In the genomic region with DNA sequence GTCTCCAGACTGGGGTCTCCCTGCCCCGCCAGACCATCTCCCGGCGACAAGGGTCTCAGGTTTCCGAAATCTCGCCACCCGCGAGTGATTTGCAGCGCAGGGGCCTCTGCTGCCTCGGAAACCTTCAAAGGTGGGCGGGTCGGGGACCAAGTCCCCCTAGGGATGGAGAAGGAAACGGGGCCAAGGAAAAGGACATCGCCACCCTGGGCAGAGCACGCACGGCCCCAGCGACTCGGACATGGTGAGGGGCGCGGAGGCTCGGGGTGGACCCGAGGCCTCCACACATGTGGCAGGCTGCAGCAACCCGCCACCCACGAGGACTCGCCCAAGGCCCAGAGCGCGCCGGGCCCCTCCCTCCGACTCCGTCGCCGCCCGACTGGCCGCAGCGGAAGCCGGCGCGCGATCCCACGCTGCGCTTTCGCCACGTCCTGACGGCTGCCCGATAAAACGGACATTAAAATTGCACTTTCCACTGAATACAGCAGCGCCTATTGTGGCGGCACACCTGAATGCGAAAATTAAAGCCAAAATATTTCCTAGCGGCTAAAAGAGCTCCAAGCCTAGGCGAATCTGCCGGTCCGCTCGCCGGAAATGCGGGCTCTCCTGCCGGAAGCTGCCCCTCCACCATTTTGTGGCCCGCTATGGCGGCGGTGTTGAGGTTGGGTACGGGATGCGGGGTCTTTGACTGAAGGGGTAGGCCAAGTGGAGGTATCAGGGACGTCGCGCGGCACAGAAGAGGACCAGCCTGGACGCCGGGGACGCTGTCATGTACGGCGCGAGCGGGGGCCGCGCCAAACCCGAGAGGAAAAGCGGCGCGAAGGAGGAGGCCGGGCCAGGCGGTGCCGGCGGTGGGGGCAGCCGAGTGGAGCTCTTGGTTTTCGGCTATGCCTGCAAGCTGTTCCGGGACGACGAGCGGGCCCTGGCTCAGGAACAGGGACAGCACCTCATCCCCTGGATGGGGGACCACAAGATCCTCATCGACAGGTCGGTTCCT, we compare ENCODE assay signal across 8 cellular contexts. TPM values are rescaled to one million over a fixed set of nuclear protein-coding genes. Genes with fewer than 3 reads are reported as not detected.
DNase-seq lines count a peak whose midpoint lies in the region; TF ChIP-seq lines count a peak whose summit lies in the region.

A gene (plus strand): TSS at position 627 of the 994 bp plus-strand sequence. CDS start 140 bp downstream, at position 767.

- H3K4me1 ChIP-seq in GM23248 (ENCODE audit: insufficient read depth) (peaks cover 18% of the 10 kb centered on the region), suprapubic skin (peaks cover 26% of the 10 kb centered on the region)

- DNase-seq in ELR (ENCODE audit: low read depth) = peak; percentile 81
- peak; percentile 90 for DNase-seq in GM23248
- peak; percentile 64 to 75 for DNase-seq in Kasumi-1 (lab: John Stamatoyannopoulos, UW)
- DNase-seq in SK-N-DZ (ENCODE audit: low spot score) = peak; percentile 87
- peak; percentile 79 for DNase-seq in activated naive CD4-positive, alpha-beta T cell treated with anti-CD3 and anti-CD28 coated beads for 36 hours
- peak; percentile 74 for DNase-seq in germinal center (ENCODE audit: low spot score)
- peak; percentile 71 for DNase-seq in occipital lobe (lab: John Stamatoyannopoulos, UW)
- peak in 1 of 2 donors; percentile 82 for DNase-seq in suprapubic skin (ENCODE audit: low spot score in 2 of 2)

- CTCF ChIA-PET in activated naive CD4-positive, alpha-beta T cell treated with anti-CD3 and anti-CD28 coated beads for 36 hours (lab: Charles Lee) = interaction anchor here (0.6 kb wide), 1 partner anchor 128 kb away, joined by 3 read pairs; no protein-coding TSS in a partner anchor

- peaks cover 23% of the 10 kb centered on the region for H3K4me1 Mint-ChIP-seq in activated naive CD4-positive, alpha-beta T cell treated with anti-CD3 and anti-CD28 coated beads for 36 hours (ENCODE audit: low read depth)

- peak in 1 of 2 donors; percentile 68 for TF ChIP-seq POLR2A in suprapubic skin (IDR thresholded peaks at IDR 0.05)

- H3K9ac ChIP-seq in GM23248 = peak within 1 kb of the TSS; percentile 96

- H3K36me3 ChIP-seq in GM23248 (ENCODE audit: low read depth) = peaks cover 17% of the 10 kb centered on the region
- peaks cover 23% of the 10 kb centered on the region for H3K36me3 ChIP-seq in suprapubic skin

- no peaks in the 10 kb centered on the region for H3F3A ChIP-seq in GM23248 (ENCODE audit: insufficient read depth)

- H3K4me3 ChIP-seq in GM23248 (peak within 1 kb of the TSS; percentile 95), suprapubic skin (peak within 1 kb of the TSS; percentile 73)

- no peak for TF ChIP-seq CTCF in suprapubic skin (IDR thresholded peaks at IDR 0.05)

- H3K9me3 ChIP-seq in GM23248 (ENCODE audit: low read depth) (no peaks in the 10 kb centered on the region), suprapubic skin (no peaks in the 10 kb centered on the region)

- H3K9me2 ChIP-seq in GM23248 (ENCODE audit: insufficient read depth) = no peaks in the 10 kb centered on the region

- no peaks in the 10 kb centered on the region for H3K27me3 Mint-ChIP-seq in activated naive CD4-positive, alpha-beta T cell treated with anti-CD3 and anti-CD28 coated beads for 36 hours (ENCODE audit: low read depth)

- H3K9me3 Mint-ChIP-seq in activated naive CD4-positive, alpha-beta T cell treated with anti-CD3 and anti-CD28 coated beads for 36 hours = no peaks in the 10 kb centered on the region

- TF ChIP-seq EP300 in suprapubic skin (IDR thresholded peaks at IDR 0.05) = no peak

- intact Hi-C loops in activated naive CD4-positive, alpha-beta T cell treated with anti-CD3 and anti-CD28 coated beads for 36 hours (cut with micrococcal nuclease) = loop anchor here (1.0 to 5.0 kb wide), 3 partner anchors 102 to 237 kb away; a partner anchor contains a TSS

- peak within 1 kb of the TSS; percentile 89 for H3K4me3 Mint-ChIP-seq in activated naive CD4-positive, alpha-beta T cell treated with anti-CD3 and anti-CD28 coated beads for 36 hours

- no peaks in the 10 kb centered on the region for H4K20me1 ChIP-seq in GM23248 (ENCODE audit: insufficient read depth)

- H3K27ac ChIP-seq in GM23248 (peak within 1 kb of the TSS; percentile 94), suprapubic skin (peak within 1 kb of the TSS; percentile 87)

- H3K27ac Mint-ChIP-seq in activated naive CD4-positive, alpha-beta T cell treated with anti-CD3 and anti-CD28 coated beads for 36 hours = peak within 1 kb of the TSS; percentile 96

- H3K36me3 Mint-ChIP-seq in activated naive CD4-positive, alpha-beta T cell treated with anti-CD3 and anti-CD28 coated beads for 36 hours (ENCODE audit: low read depth) = peaks cover 17% of the 10 kb centered on the region

- H2AFZ ChIP-seq in GM23248 = peak within 1 kb of the TSS; percentile 93

- peaks cover 47% of the 10 kb centered on the region for H3K79me2 ChIP-seq in GM23248 (ENCODE audit: insufficient read depth)

- in situ Hi-C loops in GM23248 (cut with MboI) = no loop called here

- H3K27me3 ChIP-seq in GM23248 (replicated peaks; ENCODE audit: insufficient read depth) (no peaks in the 10 kb centered on the region), suprapubic skin (no peaks in the 10 kb centered on the region)

- H3K4me2 ChIP-seq in GM23248 (ENCODE audit: unreplicated experiment) = peak within 1 kb of the TSS; percentile 92

- 1% methylated on average over 67 to 71 of the region's 90 CpGs for WGBS in GM23248 (ENCODE audit: low coverage in 1 of 2, low lambda C conversion rate in 2 of 2, missing lambda C conversion rate in 2 of 2), 2 experiments
- whole genome bisulfite sequencing in suprapubic skin = 1% methylated on average over 23 of the region's 90 CpGs

RNA-seq across cellular contexts. Expression of the gene that starts here (rescaled TPM):
- 17.6 and 25.2 TPM in 2 replicates for total RNA-seq in GM23248 (2014; rRNA removed; shearing (Covaris generic))
- polyA plus RNA-seq in GM23248 (2016; fragmentation: Nextera tagmentation; extraction: Ambion mirVana) = 15.7 and 16.3 TPM in 2 replicates
- polyA plus RNA-seq in SK-N-DZ (2014; cell fraction: cytosol; rRNA removed) = 43.3 and 48.0 TPM in 2 replicates
- polyA plus RNA-seq in SK-N-DZ (2014; cell fraction: nucleus; rRNA removed) = 204 and 270 TPM in 2 replicates
- 10 to 100 TPM; 51.3 TPM for total RNA-seq in activated naive CD4-positive, alpha-beta T cell treated with anti-CD3 and anti-CD28 coated beads for 36 hours
- total RNA-seq in occipital lobe = 26.4 TPM
- total RNA-seq in suprapubic skin = 100 to 1,000 TPM in 1 of 4 donors, 10 to 100 TPM in 3; 41.3 to 107 (median 49.9) TPM
